Comparison of ENCODE assay signal across 8 cellular contexts in the genomic region with DNA sequence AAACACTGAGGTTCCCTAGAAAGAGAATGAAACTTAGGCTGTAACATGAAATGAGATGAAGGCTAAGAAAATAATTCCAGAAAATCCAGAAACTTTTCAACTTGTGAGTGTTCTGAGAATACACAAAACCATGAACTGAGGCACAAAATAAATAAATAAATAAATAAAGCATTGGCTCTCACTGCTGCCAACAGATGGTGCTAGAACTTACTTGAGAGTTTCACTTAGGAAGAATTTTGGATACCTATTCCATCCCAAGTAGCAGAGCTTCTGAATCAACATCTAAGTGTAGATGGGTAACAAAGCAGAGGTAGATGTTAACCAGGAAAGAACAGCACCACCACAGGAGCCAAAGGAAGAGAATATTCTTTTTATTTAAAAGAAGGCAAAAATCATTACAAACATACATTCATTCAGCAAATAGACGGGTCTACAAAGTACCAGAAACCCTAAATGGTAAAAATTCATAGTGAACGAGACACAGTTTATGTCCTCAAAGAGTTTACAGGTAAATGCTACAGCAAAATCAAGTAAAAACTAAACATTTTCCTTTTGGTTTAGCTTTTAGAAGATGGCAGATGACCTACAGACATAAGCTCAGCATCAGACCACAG. TPM values are rescaled to one million over a fixed set of nuclear protein-coding genes. Genes with fewer than 3 reads are reported as not detected.
A peak's percentile ranks its signal among the peaks of the same experiment; 100 is the strongest.
DNase-seq lines count a peak whose midpoint lies in the region; ATAC-seq and TF ChIP-seq lines count a peak whose summit lies in the region.

No MANE protein-coding gene starts in this region.

- no peak overlapping the region for H3K4me3 ChIP-seq in HFF-Myc (replicated peaks; ENCODE audit: low read depth, low read length)
- H3K4me3 ChIP-seq in adipocyte (ENCODE audit: low read length): no peak overlapping the region
- H3K4me3 ChIP-seq in right lobe of liver: no peak overlapping the region

- peak; percentile 39 for TF ChIP-seq CTCF in HFF-Myc (IDR thresholded peaks at IDR 0.05; ENCODE audit: low read depth, low read length, missing control alignments)
- TF ChIP-seq CTCF in right lobe of liver (IDR thresholded peaks at IDR 0.05): peak; percentile 44 to 54 (median 46)

- H3K36me3 ChIP-seq in adipocyte (ENCODE audit: control insufficient read depth, insufficient read depth, low read length, severe bottlenecking) (peaks cover 3% of the 10 kb centered on the region), right lobe of liver (no peaks in the 10 kb centered on the region)

- peak; percentile 9 for DNase-seq in CD1c-positive myeloid dendritic cell (ENCODE audit: extremely low spot score)
- no peak for DNase-seq in HFF-Myc (ENCODE audit: extremely low read depth, low read depth)
- peak; percentile 66 for DNase-seq in adipocyte (ENCODE audit: low read depth)
- no peak for DNase-seq in right lobe of liver
- no peak for DNase-seq in epidermal melanocyte (ENCODE audit: insufficient read length, low spot score)
- DNase-seq in activated CD4-positive, alpha-beta T cell treated with anti-CD3 and anti-CD28 coated beads for 1 hour: no peak

- peak; percentile 55 to 78 (median 74) for ATAC-seq in right lobe of liver
- no peak for ATAC-seq in HG02588 (IDR thresholded peaks at IDR 0.05; ENCODE audit: unreplicated experiment)
- no peak for ATAC-seq in HG02870 (IDR thresholded peaks at IDR 0.05; ENCODE audit: unreplicated experiment)

- H3K27ac ChIP-seq in right lobe of liver: no peak overlapping the region

- H3K4me1 ChIP-seq in adipocyte (ENCODE audit: control insufficient read depth, insufficient read depth, low read length): peaks cover 76% of the 10 kb centered on the region
- H3K4me1 ChIP-seq in right lobe of liver: peaks cover 0 to 8% (median 3%) of the 10 kb centered on the region in 4 donors

- no peak overlapping the region for H3K9ac ChIP-seq in adipocyte (ENCODE audit: low read length)

- intact Hi-C loops in right lobe of liver (cut with DNase I): no loop called here

- H3K9me3 ChIP-seq in adipocyte (ENCODE audit: control insufficient read depth, low read length): no peaks in the 10 kb centered on the region
- H3K9me3 ChIP-seq in right lobe of liver: no peaks in the 10 kb centered on the region

- no peak for TF ChIP-seq POLR2A in right lobe of liver (IDR thresholded peaks at IDR 0.05)

- 97% methylated on average over 2 of the region's 2 CpGs for WGBS in right lobe of liver (ENCODE audit: insufficient coverage, low coverage, low lambda C conversion rate, missing lambda C conversion rate)

- H3K27me3 ChIP-seq in adipocyte (replicated peaks; ENCODE audit: control insufficient read depth, insufficient read depth, low read length) (no peaks in the 10 kb centered on the region), right lobe of liver (no peaks in the 10 kb centered on the region)

RNA-seq across cellular contexts. Expression of gene EPS8, which starts 16.7 kb away (rescaled TPM):
- 10 to 100 TPM; 21.3 to 44.8 (median 28.2) TPM for total RNA-seq in right lobe of liver

Comparison
In these comparisons a context has a peak if more than half of its experiments do, and no peak if none do; other contexts are left out.
1. DNase-seq: peak in CD1c-positive myeloid dendritic cell (single experiment) and adipocyte (single experiment); none in HFF-Myc (single experiment), right lobe of liver (0 of 3), epidermal melanocyte (single experiment) and activated CD4-positive, alpha-beta T cell treated with anti-CD3 and anti-CD28 coated beads for 1 hour (single experiment).
2. ATAC-seq: peak in right lobe of liver (4 of 4); none in HG02588 (single experiment) and HG02870 (single experiment).